ENCODE assay signal across 16 cellular contexts in genomic region chr13:28955264-28955966, GRCh38.
DNase-seq lines count a peak whose midpoint lies in the region; ATAC-seq and TF ChIP-seq lines count a peak whose summit lies in the region.
"Had no signal": no experiment of that assay in that cellular context is flagged by ENCODE, and none has a peak within 500 bp of the region (broad histone marks: within the 10 kb centered on the region; RNA-seq: fewer than 3 reads in every experiment).

No MANE protein-coding gene starts in this region.

- 40 to 56% (median 43%) methylated on average over 2 of the region's 2 CpGs for whole genome bisulfite sequencing in heart left ventricle, 4 donors

- no peak for TF ChIP-seq POLR2A in heart left ventricle (IDR thresholded peaks at IDR 0.05)

- no peaks in the 10 kb centered on the region for H3K9me3 ChIP-seq in heart left ventricle
- H3K9me3 ChIP-seq in right atrium auricular region, result no peaks in the 10 kb centered on the region
- H3K9me3 ChIP-seq in osteoblast (ENCODE audit: low read depth, low read length), result no peaks in the 10 kb centered on the region
- H3K9me3 ChIP-seq: HAP-1 had no signal

- no peak overlapping the region for H3K4me2 ChIP-seq in osteoblast (ENCODE audit: insufficient read depth, low read length)
- H3K4me2 ChIP-seq: GM23338 had no signal

- peak overlapping the region; percentile 5 to 89 (median 68) for H3K27ac ChIP-seq in heart left ventricle
- peak overlapping the region; percentile 63 to 81 for H3K27ac ChIP-seq in right atrium auricular region
- H3K27ac ChIP-seq in osteoblast (ENCODE audit: low read depth, low read length), result no peak overlapping the region
- H3K27ac ChIP-seq: 22Rv1 had no signal

- no peak overlapping the region for H2AFZ ChIP-seq in osteoblast (ENCODE audit: low read length)
- H2AFZ ChIP-seq: GM23338 had no signal

- H4K20me1 ChIP-seq in osteoblast (ENCODE audit: insufficient read depth, low read length), result no peaks in the 10 kb centered on the region

- H3K4me3 ChIP-seq in heart left ventricle (peak overlapping the region in 1 of 12 donors; percentile 3), right atrium auricular region (no peak overlapping the region), osteoblast (ENCODE audit: insufficient read depth, low read length) (no peak overlapping the region)
- H3K4me3 ChIP-seq: GM23338, HAP-1 had no signal

- no peaks in the 10 kb centered on the region for H3K79me2 ChIP-seq in osteoblast (ENCODE audit: insufficient read depth, low read length)

- H3K27me3 ChIP-seq in heart left ventricle, result no peaks in the 10 kb centered on the region
- H3K27me3 ChIP-seq in right atrium auricular region, result no peaks in the 10 kb centered on the region
- H3K27me3 ChIP-seq in osteoblast (ENCODE audit: insufficient read depth, low read length), result no peaks in the 10 kb centered on the region

- H3K4me1 ChIP-seq in heart left ventricle (peaks cover 0 to 30% (median 1%) of the 10 kb centered on the region in 12 donors), right atrium auricular region (peaks cover 0 to 15% of the 10 kb centered on the region in 2 donors), osteoblast (ENCODE audit: insufficient read depth, low read length) (no peaks in the 10 kb centered on the region)
- H3K4me1 ChIP-seq: HAP-1 had no signal

- intact Hi-C loops in Right ventricle myocardium inferior (cut with DNase I), result loop anchor here (5.0 to 10.0 kb wide), 2 partner anchors 91 to 187 kb away; no protein-coding TSS in a partner anchor
- intact Hi-C loops in cardiac septum (cut with DNase I), result loop anchor here (5.0 kb wide), 1 partner anchor 88 kb away; no protein-coding TSS in a partner anchor
- intact Hi-C loops in heart left ventricle (cut with DNase I), result loop anchor here in 5 of 10 donors (5.0 to 10.0 kb wide), 3 partner anchors 131 to 482 kb away; partner anchors contain the start of gene MTUS2 (in 5 of the 5)

- ATAC-seq in Right ventricle myocardium inferior (peak; percentile 91), heart left ventricle (peak; percentile 83 to 91 (median 84)), GM21360 (IDR thresholded peaks at IDR 0.05; ENCODE audit: unreplicated experiment) (no peak), HG03432 (IDR thresholded peaks at IDR 0.05; ENCODE audit: unreplicated experiment) (no peak)
- ATAC-seq: CD8-positive, alpha-beta T cell; GM23338 had no signal

- H3K36me3 ChIP-seq in heart left ventricle (no peaks in the 10 kb centered on the region), right atrium auricular region (no peaks in the 10 kb centered on the region), osteoblast (ENCODE audit: insufficient read depth, low read length) (no peaks in the 10 kb centered on the region)
- H3K36me3 ChIP-seq: HAP-1 had no signal

- TF ChIP-seq CTCF in heart left ventricle (IDR thresholded peaks at IDR 0.05), result no peak
- no peak for TF ChIP-seq CTCF in right atrium auricular region (IDR thresholded peaks at IDR 0.05)
- TF ChIP-seq CTCF in osteoblast (IDR thresholded peaks at IDR 0.05; ENCODE audit: extremely low read depth, low read depth, low read length), result no peak

- DNase-seq in Right ventricle myocardium inferior (ENCODE audit: missing footprints), result no peak
- no peak for DNase-seq in cardiac septum (ENCODE audit: low spot score)
- peak in 4 of 5 donors; percentile 41 to 72 (median 60) for DNase-seq in heart left ventricle
- DNase-seq in right atrium auricular region (ENCODE audit: low spot score), result no peak
- peak; percentile 56 for DNase-seq in osteoblast (ENCODE audit: insufficient read length, low spot score, missing footprints)
- DNase-seq in stimulated activated naive CD4-positive, alpha-beta T cell (lab: John Stamatoyannopoulos, UW), result no peak
- DNase-seq: CD8-positive, alpha-beta T cell; COR-L47; DMS153; DMS79 treated with DMSO at 0.1 percent for 48 hours; EL had no signal

Comparison
In these comparisons a context has a peak if more than half of its experiments do, and no peak if none do; other contexts are left out.
1. DNase-seq: peak in heart left ventricle (4 of 5) and osteoblast (single experiment); none in Right ventricle myocardium inferior (single experiment), cardiac septum (single experiment), right atrium auricular region (single experiment) and stimulated activated naive CD4-positive, alpha-beta T cell (0 of 6).
2. ATAC-seq: peak in Right ventricle myocardium inferior (single experiment) and heart left ventricle (4 of 4); none in GM21360 (single experiment) and HG03432 (single experiment).